Comparison of ENCODE assay signal across 9 cellular contexts in genomic region chr5:135230326-135230925, GRCh38.
DNase-seq lines count a peak whose midpoint lies in the region; ATAC-seq lines count a peak whose summit lies in the region.
"Had no signal": no experiment of that assay in that cellular context is flagged by ENCODE, and none has a peak within 500 bp of the region (broad histone marks: within the 10 kb centered on the region; RNA-seq: fewer than 3 reads in every experiment).

No MANE protein-coding gene starts in this region.

- peak; percentile 68 for ATAC-seq in naive thymus-derived CD4-positive, alpha-beta T cell
- ATAC-seq in HG03175 (IDR thresholded peaks at IDR 0.05; ENCODE audit: unreplicated experiment) (no peak), HG03457 (IDR thresholded peaks at IDR 0.05; ENCODE audit: unreplicated experiment) (no peak), GM19351 (IDR thresholded peaks at IDR 0.05; ENCODE audit: unreplicated experiment) (no peak)

- no peaks in the 10 kb centered on the region for H3K9me3 Mint-ChIP-seq in naive thymus-derived CD4-positive, alpha-beta T cell
- H3K9me3 Mint-ChIP-seq: IgD-negative memory B cell had no signal

- peak overlapping the region in 10 of 11 experiments; percentile 10 to 76 (median 68); a peak in 18 of 22 replicates for H3K9ac ChIP-seq in BLaER1 treated with 17β-estradiol and CSF1 and Interleukin-3, amounts not matched to agents 10 nM and 100 nM

- no peaks in the 10 kb centered on the region for H3K36me3 ChIP-seq in BLaER1 treated with 17β-estradiol and CSF1 and Interleukin-3, amounts not matched to agents 10 nM and 100 nM
- no peaks in the 10 kb centered on the region for H3K36me3 ChIP-seq in naive thymus-derived CD4-positive, alpha-beta T cell (ENCODE audit: control insufficient read depth in 2 of 3, insufficient read depth in 3 of 3, low read length in 3 of 3)

- no peaks in the 10 kb centered on the region for H3K36me3 Mint-ChIP-seq in naive thymus-derived CD4-positive, alpha-beta T cell
- H3K36me3 Mint-ChIP-seq: IgD-negative memory B cell had no signal

- H4K20me1 ChIP-seq in BLaER1 treated with 17β-estradiol and CSF1 and Interleukin-3, amounts not matched to agents 10 nM and 100 nM = no peaks in the 10 kb centered on the region

- H3K4me2 ChIP-seq in BLaER1 treated with 17β-estradiol and CSF1 and Interleukin-3, amounts not matched to agents 10 nM and 100 nM = peak overlapping the region; percentile 73 to 96 (median 87)

- peak overlapping the region; percentile 3 to 94 (median 88); a peak in 20 of 22 replicates for H3K27ac ChIP-seq in BLaER1 treated with 17β-estradiol and CSF1 and Interleukin-3, amounts not matched to agents 10 nM and 100 nM
- no peak overlapping the region for H3K27ac ChIP-seq in naive thymus-derived CD4-positive, alpha-beta T cell (ENCODE audit: low read depth, low read length)

- DNase-seq in NOMO-1 (lab: John Stamatoyannopoulos, UW; ENCODE audit: unreplicated experiment in 2 of 2) = peak; percentile 53 to 64
- peak; percentile 17 for DNase-seq in epidermal melanocyte (ENCODE audit: insufficient read length, low spot score)
- no peak for DNase-seq in naive thymus-derived CD4-positive, alpha-beta T cell
- DNase-seq in NCI-H774 (lab: John Stamatoyannopoulos, UW) = no peak

- no peak overlapping the region; a peak in 1 of 20 replicates for H3K4me3 ChIP-seq in BLaER1 treated with 17β-estradiol and CSF1 and Interleukin-3, amounts not matched to agents 10 nM and 100 nM
- H3K4me3 ChIP-seq in naive thymus-derived CD4-positive, alpha-beta T cell (ENCODE audit: low read length) = no peak overlapping the region

- intact Hi-C loops in naive thymus-derived CD4-positive, alpha-beta T cell (cut with micrococcal nuclease) = no loop called here

- no peaks in the 10 kb centered on the region for H3K27me3 ChIP-seq in BLaER1 treated with 17β-estradiol and CSF1 and Interleukin-3, amounts not matched to agents 10 nM and 100 nM
- no peaks in the 10 kb centered on the region for H3K27me3 ChIP-seq in naive thymus-derived CD4-positive, alpha-beta T cell (ENCODE audit: control insufficient read depth in 2 of 2, insufficient read depth in 2 of 2, low read length in 2 of 2)

- H3K9me3 ChIP-seq in BLaER1 treated with 17β-estradiol and CSF1 and Interleukin-3, amounts not matched to agents 10 nM and 100 nM (replicated peaks in 1 of 11) = peaks cover 6 to 12% (median 7%) of the 10 kb centered on the region in 11 experiments; a peak in 14 of 22 replicates
- no peaks in the 10 kb centered on the region for H3K9me3 ChIP-seq in naive thymus-derived CD4-positive, alpha-beta T cell (ENCODE audit: control insufficient read depth in 2 of 3, low read length in 3 of 3)

- H3K4me3 Mint-ChIP-seq in naive thymus-derived CD4-positive, alpha-beta T cell = no peak overlapping the region
- H3K4me3 Mint-ChIP-seq: IgD-negative memory B cell had no signal

- peaks cover 0 to 1% (median 0%) of the 10 kb centered on the region in 7 donors for H3K4me1 Mint-ChIP-seq in naive thymus-derived CD4-positive, alpha-beta T cell

- peaks cover 66 to 100% (median 79%) of the 10 kb centered on the region in 10 experiments for H3K4me1 ChIP-seq in BLaER1 treated with 17β-estradiol and CSF1 and Interleukin-3, amounts not matched to agents 10 nM and 100 nM
- no peaks in the 10 kb centered on the region for H3K4me1 ChIP-seq in naive thymus-derived CD4-positive, alpha-beta T cell (ENCODE audit: control insufficient read depth in 2 of 2, insufficient read depth in 2 of 2, low read length in 2 of 2)

- H3K27ac Mint-ChIP-seq in naive thymus-derived CD4-positive, alpha-beta T cell = no peak overlapping the region
- H3K27ac Mint-ChIP-seq: IgD-negative memory B cell had no signal

- CTCF ChIA-PET in naive thymus-derived CD4-positive, alpha-beta T cell (lab: Charles Lee) = no interaction called here

- POLR2A ChIA-PET in naive thymus-derived CD4-positive, alpha-beta T cell (lab: Charles Lee) = no interaction called here

- peaks cover 0 to 11% (median 0%) of the 10 kb centered on the region in 5 donors for H3K27me3 Mint-ChIP-seq in naive thymus-derived CD4-positive, alpha-beta T cell

Comparison
In these comparisons a context has a peak if more than half of its experiments do, and no peak if none do; other contexts are left out.
1. DNase-seq: peak in NOMO-1 (2 of 2) and epidermal melanocyte (single experiment); none in naive thymus-derived CD4-positive, alpha-beta T cell (0 of 9) and NCI-H774 (single experiment).